ENCODE assay signal across 23 cellular contexts in the genomic region with DNA sequence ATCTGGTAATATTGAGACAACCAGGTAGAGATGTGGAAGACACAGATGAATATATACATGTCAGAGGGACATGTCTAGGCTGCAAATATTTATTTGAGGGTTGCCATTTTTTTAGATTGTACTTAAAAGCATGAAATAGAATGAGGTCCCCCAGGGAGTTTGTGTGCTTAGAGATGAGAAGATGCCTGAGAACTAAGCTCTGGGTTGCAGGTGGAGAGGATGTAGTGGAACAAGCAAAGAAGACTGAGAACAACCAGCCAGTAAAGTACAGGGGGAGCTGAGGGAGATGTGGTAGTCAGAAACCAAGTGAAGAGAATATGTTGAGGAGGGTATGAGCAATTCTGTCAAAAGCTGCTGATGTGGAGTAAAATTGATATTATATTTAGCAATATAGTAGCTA.
"Had no signal": no experiment of that assay in that cellular context is flagged by ENCODE, and none has a peak within 500 bp of the region (broad histone marks: within the 10 kb centered on the region; RNA-seq: fewer than 3 reads in every experiment).

No MANE protein-coding gene starts in this region.

- H3K27me3 ChIP-seq: colonic mucosa, esophagus squamous epithelium, gastrocnemius medialis, heart right ventricle, left lung had no signal

- H3K4me1 ChIP-seq: colonic mucosa, esophagus squamous epithelium, gastrocnemius medialis, heart right ventricle, lower lobe of right lung had no signal

- H3K9me3 ChIP-seq: colonic mucosa, esophagus squamous epithelium, gastrocnemius medialis, heart right ventricle, left lung, lower lobe of right lung, mucosa of descending colon had no signal

- H3K4me3 ChIP-seq: colonic mucosa, esophagus squamous epithelium, gastrocnemius medialis, heart right ventricle, left lung, lower lobe of right lung, mucosa of descending colon had no signal

- DNase-seq: colonic mucosa; cortex of kidney; effector CD8-positive, alpha-beta T cell; effector memory CD8-positive, alpha-beta T cell; endodermal cell; erythroblast; esophagus squamous epithelium; foreskin fibroblast; foreskin melanocyte; gastrocnemius medialis; glutamatergic neuron; head of caudate nucleus; heart right ventricle; hippocampal formation; left cardiac atrium; left lung; left ventricle myocardium superior; lower lobe of right lung; mesenchymal stem cell; mucosa of descending colon; naive B cell had no signal

- ATAC-seq: effector memory CD8-positive, alpha-beta T cell; esophagus mucosa; gastrocnemius medialis; heart right ventricle; left cardiac atrium; left lung; left ventricle myocardium superior; lower lobe of right lung; mucosa of descending colon had no signal

- H3K27ac ChIP-seq: colonic mucosa, epithelial cell of prostate, esophagus squamous epithelium, gastrocnemius medialis, heart right ventricle, left lung, lower lobe of right lung had no signal

- H3K36me3 ChIP-seq: colonic mucosa, esophagus squamous epithelium, gastrocnemius medialis, heart right ventricle, left lung, lower lobe of right lung had no signal
